Comparison of ENCODE assay signal across 8 cellular contexts in the genomic region with DNA sequence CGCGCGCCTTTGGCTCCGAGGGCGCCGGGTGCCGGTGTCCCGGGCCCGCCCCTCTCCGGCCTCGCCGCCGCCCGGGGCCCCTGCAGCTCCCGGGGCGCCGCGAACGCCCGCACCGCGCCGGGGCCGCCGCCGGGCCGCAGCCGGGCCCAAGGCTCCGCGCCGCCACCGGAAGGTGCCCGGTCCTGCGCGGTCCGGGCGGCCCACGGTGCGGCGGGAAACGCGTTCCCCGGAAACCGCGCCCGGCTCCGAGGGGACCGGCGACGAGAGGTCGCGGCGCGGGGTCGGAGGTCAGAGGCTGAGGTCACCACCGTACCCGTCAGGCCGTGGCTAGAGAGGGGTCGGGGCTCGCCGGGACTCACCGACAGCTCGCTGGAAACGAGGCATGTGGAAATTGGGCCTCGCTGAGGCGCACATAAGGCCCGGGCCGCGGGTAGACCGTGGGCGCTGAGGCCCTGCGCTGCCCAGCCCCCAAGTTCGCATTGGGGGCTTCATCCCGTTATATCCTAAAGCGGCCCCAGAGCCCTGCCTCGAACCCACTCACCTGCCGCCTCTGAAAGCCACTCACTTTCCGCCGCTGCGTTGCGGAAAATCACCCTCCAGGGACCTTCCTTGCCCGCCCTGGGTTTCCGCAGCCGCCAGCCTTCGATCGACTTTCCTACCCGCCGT. TPM values are rescaled to one million over a fixed set of nuclear protein-coding genes. Genes with fewer than 3 reads are reported as not detected.
DNase-seq lines count a peak whose midpoint lies in the region; ATAC-seq, FAIRE-seq and TF ChIP-seq lines count a peak whose summit lies in the region.

A gene (minus strand): TSS at position 167 of the 666 bp plus-strand sequence. CDS start 745 bp downstream, outside the sequence.

- no peak for FAIRE-seq in A549 (lab: Jason Lieb, UNC)

- TF ChIP-seq EP300 in A549 (IDR thresholded peaks at IDR 0.05), result no peak

- H3K4me2 ChIP-seq in A549, result peak within 1 kb of the TSS; percentile 99

- DNase-seq in A549 (ENCODE audit: low read depth in 1 of 2, low spot score in 1 of 2), result peak; percentile 68 to 72
- DNase-seq in SW480 (ENCODE audit: low spot score), result peak; percentile 19
- peak; percentile 47 to 72 (median 58) for DNase-seq in adrenal gland
- peak; percentile 74 for DNase-seq in left ventricle myocardium inferior
- peak; percentile 57 for DNase-seq in putamen (ENCODE audit: low spot score)

- TF ChIP-seq POLR2A in A549 (IDR thresholded peaks at IDR 0.05; ENCODE audit: low read length) (peak; percentile 59), GM15510 (IDR thresholded peaks at IDR 0.05; ENCODE audit: borderline replicate concordance, extremely low read depth, insufficient read length) (peak; percentile 87), adrenal gland (IDR thresholded peaks at IDR 0.05) (peak; percentile 28 to 84)

- H3K4me3 ChIP-seq in A549 (peak within 1 kb of the TSS; percentile 94), adrenal gland (peak within 1 kb of the TSS; percentile 34 to 65 (median 57)), left ventricle myocardium inferior (peak within 1 kb of the TSS; percentile 97), urinary bladder (ENCODE audit: low read depth, low read length) (peak within 1 kb of the TSS; percentile 94)

- H3K4me1 ChIP-seq in A549 (peaks cover 19% of the 10 kb centered on the region), adrenal gland (replicated peaks in 1 of 2) (peaks cover 12 to 17% of the 10 kb centered on the region in 2 donors), left ventricle myocardium inferior (peaks cover 30% of the 10 kb centered on the region), urinary bladder (ENCODE audit: insufficient read depth) (peaks cover 4% of the 10 kb centered on the region)

- H3K9me3 ChIP-seq in A549, result no peaks in the 10 kb centered on the region
- H3K9me3 ChIP-seq in adrenal gland (replicated peaks in 1 of 3), result no peaks in the 10 kb centered on the region
- no peaks in the 10 kb centered on the region for H3K9me3 ChIP-seq in left ventricle myocardium inferior (replicated peaks)

- ATAC-seq in A549, result peak; percentile 52 to 65; a peak in 5 of 6 replicates
- peak; percentile 68 for ATAC-seq in HG03442 (IDR thresholded peaks at IDR 0.05; ENCODE audit: unreplicated experiment)

- no peak for TF ChIP-seq RAD21 in A549 (conservative IDR thresholded peaks at IDR 0.05 in 1 of 2, IDR thresholded peaks at IDR 0.05 in 1 of 2)

- H3K27me3 ChIP-seq in adrenal gland (no peaks in the 10 kb centered on the region), left ventricle myocardium inferior (ENCODE audit: low read depth) (no peaks in the 10 kb centered on the region)

- WGBS in A549 (ENCODE audit: missing lambda C conversion rate), result 36% methylated on average over 34 of the region's 88 CpGs
- WGBS in adrenal gland, 4 donors, result 12 to 74% (median 32%) methylated on average over 8 to 88 of the region's 88 CpGs
- 11% methylated on average over 88 of the region's 88 CpGs for WGBS in urinary bladder

- TF ChIP-seq CTCF in A549 (IDR thresholded peaks at IDR 0.05) (no peak), adrenal gland (IDR thresholded peaks at IDR 0.05) (peak in 1 of 6 experiments; percentile 21), left ventricle myocardium inferior (IDR thresholded peaks at IDR 0.05; ENCODE audit: borderline replicate concordance) (no peak)

- H3K27ac ChIP-seq in A549, result peak within 1 kb of the TSS; percentile 94 to 96
- H3K27ac ChIP-seq in adrenal gland, result peak within 1 kb of the TSS in 4 of 5 donors; percentile 52 to 87 (median 80)
- H3K27ac ChIP-seq in left ventricle myocardium inferior (replicated peaks), result peak within 1 kb of the TSS; percentile 86
- peak within 1 kb of the TSS; percentile 87 for H3K27ac ChIP-seq in urinary bladder (ENCODE audit: low read depth)

- H3K36me3 ChIP-seq in adrenal gland (replicated peaks in 1 of 2), result peaks cover 0 to 17% of the 10 kb centered on the region in 2 donors
- peaks cover 27% of the 10 kb centered on the region for H3K36me3 ChIP-seq in left ventricle myocardium inferior
- H3K36me3 ChIP-seq in urinary bladder (ENCODE audit: insufficient read depth), result no peaks in the 10 kb centered on the region

- intact Hi-C loops in adrenal gland (cut with DNase I) (no loop called here), left ventricle myocardium inferior (cut with micrococcal nuclease) (no loop called here)

- POLR2A ChIA-PET in A549 (lab: Yijun Ruan, JAX), result interaction anchor here (1.3 to 3.1 kb wide), 2 partner anchors 15 to 33 kb away, joined by 3 to 11 read pairs; a partner anchor contains a TSS

- CTCF ChIA-PET in A549 (lab: Yijun Ruan, JAX), result interaction anchor here (0.9 to 21.7 kb wide), 8 partner anchors 11 to 106 kb away, joined by 3 to 191 read pairs (median 8); a partner anchor contains a TSS

TF ChIP-seq in A549, 52 proteins besides CTCF, POLR2A, EP300 and RAD21 (continues in another document):
- TF ChIP-seq SREBF2 (IDR thresholded peaks at IDR 0.05), result no peak
- no peak for TF ChIP-seq EHF (CRISPR knock-in tag; IDR thresholded peaks at IDR 0.05)
- no peak for TF ChIP-seq MAFK (IDR thresholded peaks at IDR 0.05; ENCODE audit: partially characterized antibody)
- TF ChIP-seq MYC (IDR thresholded peaks at IDR 0.05; ENCODE audit: borderline replicate concordance, low read length), result 0 out of 2 replicates have a peak, but pooled peaks have one; percentile 24
- TF ChIP-seq, protein P1, sequence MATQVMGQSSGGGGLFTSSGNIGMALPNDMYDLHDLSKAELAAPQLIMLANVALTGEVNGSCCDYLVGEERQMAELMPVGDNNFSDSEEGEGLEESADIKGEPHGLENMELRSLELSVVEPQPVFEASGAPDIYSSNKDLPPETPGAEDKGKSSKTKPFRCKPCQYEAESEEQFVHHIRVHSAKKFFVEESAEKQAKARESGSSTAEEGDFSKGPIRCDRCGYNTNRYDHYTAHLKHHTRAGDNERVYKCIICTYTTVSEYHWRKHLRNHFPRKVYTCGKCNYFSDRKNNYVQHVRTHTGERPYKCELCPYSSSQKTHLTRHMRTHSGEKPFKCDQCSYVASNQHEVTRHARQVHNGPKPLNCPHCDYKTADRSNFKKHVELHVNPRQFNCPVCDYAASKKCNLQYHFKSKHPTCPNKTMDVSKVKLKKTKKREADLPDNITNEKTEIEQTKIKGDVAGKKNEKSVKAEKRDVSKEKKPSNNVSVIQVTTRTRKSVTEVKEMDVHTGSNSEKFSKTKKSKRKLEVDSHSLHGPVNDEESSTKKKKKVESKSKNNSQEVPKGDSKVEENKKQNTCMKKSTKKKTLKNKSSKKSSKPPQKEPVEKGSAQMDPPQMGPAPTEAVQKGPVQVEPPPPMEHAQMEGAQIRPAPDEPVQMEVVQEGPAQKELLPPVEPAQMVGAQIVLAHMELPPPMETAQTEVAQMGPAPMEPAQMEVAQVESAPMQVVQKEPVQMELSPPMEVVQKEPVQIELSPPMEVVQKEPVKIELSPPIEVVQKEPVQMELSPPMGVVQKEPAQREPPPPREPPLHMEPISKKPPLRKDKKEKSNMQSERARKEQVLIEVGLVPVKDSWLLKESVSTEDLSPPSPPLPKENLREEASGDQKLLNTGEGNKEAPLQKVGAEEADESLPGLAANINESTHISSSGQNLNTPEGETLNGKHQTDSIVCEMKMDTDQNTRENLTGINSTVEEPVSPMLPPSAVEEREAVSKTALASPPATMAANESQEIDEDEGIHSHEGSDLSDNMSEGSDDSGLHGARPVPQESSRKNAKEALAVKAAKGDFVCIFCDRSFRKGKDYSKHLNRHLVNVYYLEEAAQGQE (IDR thresholded peaks at IDR 0.05), result peak; percentile 42
- no peak for TF ChIP-seq NPAS2 (CRISPR knock-in tag; IDR thresholded peaks at IDR 0.05; ENCODE audit: borderline replicate concordance)
- no peak for TF ChIP-seq POLR2AphosphoS2 (conservative IDR thresholded peaks at IDR 0.05; ENCODE audit: low read length)
- TF ChIP-seq, protein P2, sequence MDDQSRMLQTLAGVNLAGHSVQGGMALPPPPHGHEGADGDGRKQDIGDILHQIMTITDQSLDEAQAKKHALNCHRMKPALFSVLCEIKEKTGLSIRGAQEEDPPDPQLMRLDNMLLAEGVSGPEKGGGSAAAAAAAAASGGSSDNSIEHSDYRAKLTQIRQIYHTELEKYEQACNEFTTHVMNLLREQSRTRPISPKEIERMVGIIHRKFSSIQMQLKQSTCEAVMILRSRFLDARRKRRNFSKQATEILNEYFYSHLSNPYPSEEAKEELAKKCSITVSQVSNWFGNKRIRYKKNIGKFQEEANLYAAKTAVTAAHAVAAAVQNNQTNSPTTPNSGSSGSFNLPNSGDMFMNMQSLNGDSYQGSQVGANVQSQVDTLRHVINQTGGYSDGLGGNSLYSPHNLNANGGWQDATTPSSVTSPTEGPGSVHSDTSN (IDR thresholded peaks at IDR 0.05), result 0 out of 2 replicates have a peak, but pooled peaks have one; percentile 75
- no peak for TF ChIP-seq ZSCAN20 (CRISPR knock-in tag; IDR thresholded peaks at IDR 0.05)
- no peak for TF ChIP-seq CEBPB (IDR thresholded peaks at IDR 0.05)
- TF ChIP-seq, protein P3, sequence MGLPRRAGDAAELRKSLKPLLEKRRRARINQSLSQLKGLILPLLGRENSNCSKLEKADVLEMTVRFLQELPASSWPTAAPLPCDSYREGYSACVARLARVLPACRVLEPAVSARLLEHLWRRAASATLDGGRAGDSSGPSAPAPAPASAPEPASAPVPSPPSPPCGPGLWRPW (IDR thresholded peaks at IDR 0.05), result no peak
- TF ChIP-seq, protein P4, sequence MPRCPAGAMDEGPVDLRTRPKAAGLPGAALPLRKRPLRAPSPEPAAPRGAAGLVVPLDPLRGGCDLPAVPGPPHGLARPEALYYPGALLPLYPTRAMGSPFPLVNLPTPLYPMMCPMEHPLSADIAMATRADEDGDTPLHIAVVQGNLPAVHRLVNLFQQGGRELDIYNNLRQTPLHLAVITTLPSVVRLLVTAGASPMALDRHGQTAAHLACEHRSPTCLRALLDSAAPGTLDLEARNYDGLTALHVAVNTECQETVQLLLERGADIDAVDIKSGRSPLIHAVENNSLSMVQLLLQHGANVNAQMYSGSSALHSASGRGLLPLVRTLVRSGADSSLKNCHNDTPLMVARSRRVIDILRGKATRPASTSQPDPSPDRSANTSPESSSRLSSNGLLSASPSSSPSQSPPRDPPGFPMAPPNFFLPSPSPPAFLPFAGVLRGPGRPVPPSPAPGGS (IDR thresholded peaks at IDR 0.05), result peak; percentile 83; the same call in 1 of the 3 replicates
- TF ChIP-seq HOXB13 (CRISPR knock-in tag; IDR thresholded peaks at IDR 0.05; ENCODE audit: low read depth), result 0 out of 2 replicates have a peak, but pooled peaks have one; percentile 46

RNA-seq across cellular contexts. Expression of the gene that starts here (rescaled TPM):
- polyA plus RNA-seq in A549 (2011; rRNA removed) (48.1 and 59.5 TPM in 2 replicates), A549 (2017; fragmentation: RNase III; extraction: RNeasy Plus Mini Kit Qiagen cat#74134 plus additional on column Dnase treatment) (81.5 to 84.8 TPM (median 83.6 TPM) in 3 replicates), adrenal gland (100 to 1,000 TPM in 2 of 3 donors, 10 to 100 TPM in 1; 38.5 to 397 (median 291) TPM), urinary bladder (67.5 TPM)
- polyA plus RNA-seq in A549 (2012; cell fraction: cytosol; rRNA removed), result 169 and 171 TPM in 2 replicates
- polyA plus RNA-seq in A549 (2012; cell fraction: nucleus; rRNA removed), result 577 and 749 TPM in 2 replicates
- polyA minus RNA-seq in A549 (2011; rRNA and poly(A)+ RNA removed), result 25.8 and 30.8 TPM in 2 replicates
- total RNA-seq in adrenal gland (100 to 1,000 TPM in 1 of 8 donors, 10 to 100 TPM in 7; 62.0 to 109 (median 75.7) TPM), left ventricle myocardium inferior (64.6 TPM), urinary bladder (24.5 TPM)

Comparison
In these comparisons a context has a peak if more than half of its experiments do, and no peak if none do; other contexts are left out.
1. Peak in every context shown above with its lines: DNase-seq, ATAC-seq, H3K4me3 ChIP-seq and H3K27ac ChIP-seq.
2. DNase-seq: peak in every context shown above with its lines; median percentile 74 in left ventricle myocardium inferior; 70 in A549; 58 in adrenal gland; 57 in putamen; 19 in SW480.